In the genomic region with DNA sequence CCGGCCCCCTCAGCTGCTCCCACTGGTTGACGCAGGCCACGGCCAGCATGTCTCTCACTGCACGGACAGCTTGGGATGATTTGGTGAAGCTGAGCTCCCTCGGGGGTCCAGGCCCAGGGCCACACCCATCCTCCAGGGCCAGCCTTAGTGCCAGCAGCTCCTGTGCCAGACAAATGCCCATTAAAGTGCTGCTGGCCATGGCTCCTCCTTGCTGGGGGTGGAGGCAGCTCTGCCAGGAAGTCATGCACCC, we compare ENCODE assay signal across 11 cellular contexts. TPM values are rescaled to one million over a fixed set of nuclear protein-coding genes. Genes with fewer than 3 reads are reported as not detected.
DNase-seq lines count a peak whose midpoint lies in the region; ATAC-seq and TF ChIP-seq lines count a peak whose summit lies in the region.
"Had no signal": no experiment of that assay in that cellular context is flagged by ENCODE, and none has a peak within 500 bp of the region (broad histone marks: within the 10 kb centered on the region; RNA-seq: fewer than 3 reads in every experiment).

No MANE protein-coding gene starts in this region.

- no peaks in the 10 kb centered on the region for H3K9me3 ChIP-seq in lower lobe of right lung
- H3K9me3 ChIP-seq: Caco-2 had no signal

- H3K4me1 Mint-ChIP-seq in activated naive CD4-positive, alpha-beta T cell treated with anti-CD3 and anti-CD28 coated beads, Interleukin-2, amount 50 U/mL, for 24 hours: peaks cover 40% of the 10 kb centered on the region
- peaks cover 27% of the 10 kb centered on the region for H3K4me1 Mint-ChIP-seq in activated naive CD8-positive, alpha-beta T cell treated with anti-CD3 and anti-CD28 coated beads, Interleukin-2, amount 50 U/mL, for 24 hours

- no peaks in the 10 kb centered on the region for H3K27me3 ChIP-seq in lower lobe of right lung (ENCODE audit: low read depth)

- H3K27ac Mint-ChIP-seq in activated naive CD4-positive, alpha-beta T cell treated with anti-CD3 and anti-CD28 coated beads, Interleukin-2, amount 50 U/mL, for 24 hours: peak overlapping the region; percentile 81
- peak overlapping the region; percentile 87 for H3K27ac Mint-ChIP-seq in activated naive CD8-positive, alpha-beta T cell treated with anti-CD3 and anti-CD28 coated beads, Interleukin-2, amount 50 U/mL, for 24 hours

- no peak for DNase-seq in activated naive CD4-positive, alpha-beta T cell (lab: John Stamatoyannopoulos, UW)
- DNase-seq in activated naive CD8-positive, alpha-beta T cell treated with anti-CD3 and anti-CD28 coated beads, Interleukin-2, amount 50 U/mL, for 24 hours: no peak
- DNase-seq in lower lobe of right lung: no peak
- no peak for DNase-seq in foreskin fibroblast
- DNase-seq: midbrain had no signal

- H3K27ac ChIP-seq in lower lobe of right lung (peak overlapping the region; percentile 93), urinary bladder (ENCODE audit: low read depth) (peak overlapping the region; percentile 76)

- no peaks in the 10 kb centered on the region for H3K9me3 Mint-ChIP-seq in activated naive CD4-positive, alpha-beta T cell treated with anti-CD3 and anti-CD28 coated beads, Interleukin-2, amount 50 U/mL, for 24 hours
- no peaks in the 10 kb centered on the region for H3K9me3 Mint-ChIP-seq in activated naive CD8-positive, alpha-beta T cell treated with anti-CD3 and anti-CD28 coated beads, Interleukin-2, amount 50 U/mL, for 24 hours
- H3K9me3 Mint-ChIP-seq: brain had no signal

- H3K4me3 Mint-ChIP-seq in activated naive CD4-positive, alpha-beta T cell treated with anti-CD3 and anti-CD28 coated beads, Interleukin-2, amount 50 U/mL, for 24 hours: peak overlapping the region; percentile 88
- H3K4me3 Mint-ChIP-seq in activated naive CD8-positive, alpha-beta T cell treated with anti-CD3 and anti-CD28 coated beads, Interleukin-2, amount 50 U/mL, for 24 hours: peak overlapping the region; percentile 84

- no peaks in the 10 kb centered on the region for H3K36me3 Mint-ChIP-seq in activated naive CD4-positive, alpha-beta T cell treated with anti-CD3 and anti-CD28 coated beads, Interleukin-2, amount 50 U/mL, for 24 hours
- H3K36me3 Mint-ChIP-seq in activated naive CD8-positive, alpha-beta T cell treated with anti-CD3 and anti-CD28 coated beads, Interleukin-2, amount 50 U/mL, for 24 hours (ENCODE audit: low read depth): no peaks in the 10 kb centered on the region
- H3K36me3 Mint-ChIP-seq: brain had no signal

- H3K4me3 ChIP-seq in lower lobe of right lung (peak overlapping the region; percentile 67), urinary bladder (ENCODE audit: low read depth, low read length) (no peak overlapping the region), foreskin fibroblast (ENCODE audit: low read depth in 1 of 2, low read length in 2 of 2) (no peak overlapping the region)

- no peak for ATAC-seq in activated naive CD8-positive, alpha-beta T cell treated with anti-CD3 and anti-CD28 coated beads, Interleukin-2, amount 50 U/mL, for 24 hours
- ATAC-seq in lower lobe of right lung (no peak), GM19455 (IDR thresholded peaks at IDR 0.05; ENCODE audit: unreplicated experiment) (no peak), GM18519 (IDR thresholded peaks at IDR 0.05; ENCODE audit: low FRiP score, unreplicated experiment) (no peak)

- H3K36me3 ChIP-seq in lower lobe of right lung (peaks cover 25% of the 10 kb centered on the region), urinary bladder (ENCODE audit: insufficient read depth) (no peaks in the 10 kb centered on the region)

- no peaks in the 10 kb centered on the region for H3K27me3 Mint-ChIP-seq in activated naive CD4-positive, alpha-beta T cell treated with anti-CD3 and anti-CD28 coated beads, Interleukin-2, amount 50 U/mL, for 24 hours
- peaks cover 5% of the 10 kb centered on the region for H3K27me3 Mint-ChIP-seq in activated naive CD8-positive, alpha-beta T cell treated with anti-CD3 and anti-CD28 coated beads, Interleukin-2, amount 50 U/mL, for 24 hours

- H3K4me1 ChIP-seq in lower lobe of right lung (peaks cover 60% of the 10 kb centered on the region), urinary bladder (ENCODE audit: insufficient read depth) (no peaks in the 10 kb centered on the region)

- TF ChIP-seq CTCF in lower lobe of right lung (IDR thresholded peaks at IDR 0.05) (no peak), foreskin fibroblast (IDR thresholded peaks at IDR 0.05; ENCODE audit: low read depth, low read length) (no peak)

- intact Hi-C loops in lower lobe of right lung (cut with DNase I): no loop called here

- 50% methylated on average over 5 of the region's 5 CpGs for WGBS in urinary bladder

RNA-seq across cellular contexts. Expression of a gene that starts 2.5 kb away (rescaled TPM):
- total RNA-seq in lower lobe of right lung: 21.0 TPM
- 28.9 TPM for total RNA-seq in urinary bladder
- polyA plus RNA-seq in urinary bladder: 55.8 TPM

RNA-seq across cellular contexts. Expression of a gene that starts 20.7 kb away (rescaled TPM):
- total RNA-seq in lower lobe of right lung: 145 TPM
- total RNA-seq in urinary bladder: 16.2 TPM
- polyA plus RNA-seq in urinary bladder: 142 TPM

RNA-seq across cellular contexts. Expression of a gene that starts 20.9 kb away (rescaled TPM):
- total RNA-seq in lower lobe of right lung (32.4 TPM), urinary bladder (15.2 TPM)
- 21.5 TPM for polyA plus RNA-seq in urinary bladder

RNA-seq across cellular contexts. Expression of a gene that starts 28.8 kb away (rescaled TPM):
- total RNA-seq in lower lobe of right lung (68.9 TPM), urinary bladder (18.3 TPM)
- 61.3 TPM for polyA plus RNA-seq in urinary bladder

RNA-seq across cellular contexts. Expression of a gene that starts 31.7 kb away (rescaled TPM):
- 118 TPM for total RNA-seq in lower lobe of right lung
- total RNA-seq in urinary bladder: 10.6 TPM
- 13.0 TPM for polyA plus RNA-seq in urinary bladder
